In the genomic region with DNA sequence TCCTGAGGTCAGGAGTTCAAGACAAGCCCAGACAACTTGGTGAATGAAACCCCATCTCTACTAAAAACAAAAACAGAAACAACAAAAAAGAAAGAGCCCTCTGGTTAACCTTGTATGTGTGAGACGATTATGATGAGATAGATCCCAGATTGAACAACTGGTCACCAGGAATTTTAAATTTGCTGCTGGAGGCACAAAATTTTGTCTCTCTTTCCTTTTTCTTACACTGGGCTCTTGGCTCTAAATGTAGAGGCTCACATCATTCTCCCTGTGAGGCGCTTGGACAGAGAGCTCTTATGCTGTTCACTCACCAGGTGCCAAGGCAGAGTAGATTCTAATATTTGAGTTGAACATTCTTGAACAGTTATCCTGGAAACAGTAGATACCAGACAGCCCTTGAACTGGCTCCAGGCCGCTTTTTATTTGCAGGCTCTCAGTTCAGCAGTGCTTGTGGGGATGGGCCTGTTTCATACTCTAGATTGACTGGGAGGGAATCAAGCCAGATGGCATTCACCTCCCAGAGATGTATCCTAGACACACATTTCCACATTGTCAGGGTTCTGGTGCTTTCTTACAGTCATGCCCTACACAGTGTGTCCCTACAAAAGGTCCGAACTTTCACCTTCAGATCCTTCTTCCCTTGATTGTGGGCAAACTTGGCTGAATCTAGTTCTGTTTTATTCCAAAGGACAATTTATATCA, we compare ENCODE assay signal across 22 cellular contexts.
"Had no signal": no experiment of that assay in that cellular context is flagged by ENCODE, and none has a peak within 500 bp of the region (broad histone marks: within the 10 kb centered on the region; RNA-seq: fewer than 3 reads in every experiment).

No MANE protein-coding gene starts in this region.

- ATAC-seq: activated CD8-positive, alpha-beta T cell treated with anti-CD3 and anti-CD28 coated beads for 36 hours; gastrocnemius medialis; left ventricle myocardium superior had no signal

- H3K36me3 ChIP-seq: brain microvascular endothelial cell, gastrocnemius medialis, right atrium auricular region had no signal

- H3K27ac ChIP-seq: brain microvascular endothelial cell, gastrocnemius medialis, right atrium auricular region, skin epidermis, testis had no signal

- DNase-seq: activated B cell treated with CpG ODN at 0.5 μM for 24 hours; activated CD4-positive, alpha-beta T cell treated with anti-CD3 and anti-CD28 coated beads for 4 hours; activated CD8-positive, alpha-beta T cell treated with anti-CD3 and anti-CD28 coated beads for 36 hours; activated effector memory CD4-positive, alpha-beta T cell treated with Interleukin-2 at 50 U/mL for 16 hours; activated naive CD4-positive, alpha-beta T cell treated with anti-CD3 and anti-CD28 coated beads, Interleukin-2, amount 50 U/mL, for 16 hours; activated T-cell treated with anti-CD3 and anti-CD28 coated beads, Interleukin-2, amount 50 U/mL, for 24 hours; brain microvascular endothelial cell; cortex of kidney; erythroblast; gastrocnemius medialis; head of caudate nucleus; left ventricle myocardium superior; stimulated activated CD4-positive, alpha-beta T cell treated with anti-CD3 and anti-CD28 coated beads, Interleukin-4, amount 100 ng/mL, for 1 hour; T-helper 1 cell; T-helper 9 cell; testis had no signal

- H3K36me3 Mint-ChIP-seq: type B pancreatic cell had no signal

- H3K4me1 Mint-ChIP-seq: central memory CD8-positive, alpha-beta T cell; neural crest cell had no signal

- H3K4me3 ChIP-seq: gastrocnemius medialis, right atrium auricular region, skin epidermis, testis had no signal

- H3K9me3 ChIP-seq: right atrium auricular region, testis had no signal

- H3K27me3 ChIP-seq: brain microvascular endothelial cell, right atrium auricular region, testis had no signal

- H3K4me1 ChIP-seq: gastrocnemius medialis, right atrium auricular region, testis had no signal

- H3K27me3 Mint-ChIP-seq: activated CD8-positive, alpha-beta T cell treated with anti-CD3 and anti-CD28 coated beads for 36 hours; progenitor cell of endocrine pancreas; type B pancreatic cell had no signal

- H3K27ac Mint-ChIP-seq: activated B cell treated with CpG ODN at 0.5 μM for 24 hours; activated CD8-positive, alpha-beta T cell treated with anti-CD3 and anti-CD28 coated beads for 36 hours; activated T-cell treated with anti-CD3 and anti-CD28 coated beads, Interleukin-2, amount 50 U/mL, for 24 hours; progenitor cell of endocrine pancreas; type B pancreatic cell had no signal

- H3K4me3 Mint-ChIP-seq: activated B cell treated with CpG ODN at 0.5 μM for 24 hours; activated CD8-positive, alpha-beta T cell treated with anti-CD3 and anti-CD28 coated beads for 36 hours; activated T-cell treated with anti-CD3 and anti-CD28 coated beads, Interleukin-2, amount 50 U/mL, for 24 hours; central memory CD8-positive, alpha-beta T cell; neural crest cell; type B pancreatic cell had no signal

- H3K9me3 Mint-ChIP-seq: activated B cell treated with CpG ODN at 0.5 μM for 24 hours; activated CD8-positive, alpha-beta T cell treated with anti-CD3 and anti-CD28 coated beads for 36 hours; activated T-cell treated with anti-CD3 and anti-CD28 coated beads, Interleukin-2, amount 50 U/mL, for 24 hours had no signal
